ENCODE assay signal across 8 cellular contexts in the genomic region with DNA sequence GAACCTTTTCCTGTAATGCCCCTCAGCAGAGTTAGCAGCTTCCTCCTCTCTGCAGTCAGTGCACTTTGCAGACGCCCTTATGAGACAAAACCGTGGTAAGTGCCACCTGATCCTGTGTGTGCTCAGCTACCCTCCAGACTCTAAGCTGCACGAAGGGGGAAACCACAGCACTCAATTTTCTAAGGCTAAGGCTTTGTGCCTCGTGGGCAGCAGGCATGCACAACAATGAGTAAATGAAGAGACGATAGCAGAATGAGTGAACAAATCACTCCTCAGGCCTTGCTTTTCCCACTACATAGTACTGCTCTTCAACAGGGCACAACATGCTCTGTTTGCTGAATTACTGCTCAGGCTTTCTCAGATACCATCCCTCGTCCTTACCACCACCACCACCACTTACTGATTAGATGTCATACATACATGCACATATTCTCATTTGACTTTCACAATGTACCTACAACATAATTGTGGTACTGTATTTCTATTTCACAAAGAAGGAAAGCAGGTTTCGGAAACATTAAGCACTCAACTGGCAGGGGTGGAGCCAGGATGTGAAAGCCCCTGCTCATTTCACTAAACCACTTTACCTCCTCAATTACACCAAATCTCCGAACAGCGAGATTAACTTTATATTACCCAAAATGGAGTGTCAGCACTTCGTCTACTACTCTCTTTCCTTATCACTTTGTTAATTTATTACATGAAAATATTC.
DNase-seq lines count a peak whose midpoint lies in the region; ATAC-seq lines count a peak whose summit lies in the region.

No MANE protein-coding gene starts in this region.

- peak overlapping the region; percentile 98 for H3K27ac Mint-ChIP-seq in activated naive CD8-positive, alpha-beta T cell treated with anti-CD3 and anti-CD28 coated beads, Interleukin-2, amount 10 ng/mL, durations not matched to agents 7 days and 5 days

- H3K9me3 Mint-ChIP-seq in activated naive CD8-positive, alpha-beta T cell treated with anti-CD3 and anti-CD28 coated beads, Interleukin-2, amount 10 ng/mL, durations not matched to agents 7 days and 5 days = peaks cover 2% of the 10 kb centered on the region

- peaks cover 43% of the 10 kb centered on the region for H3K4me1 Mint-ChIP-seq in activated naive CD8-positive, alpha-beta T cell treated with anti-CD3 and anti-CD28 coated beads, Interleukin-2, amount 10 ng/mL, durations not matched to agents 7 days and 5 days

- POLR2A ChIA-PET in activated naive CD8-positive, alpha-beta T cell treated with anti-CD3 and anti-CD28 coated beads, Interleukin-2, amount 10 ng/mL, durations not matched to agents 7 days and 5 days (lab: Charles Lee) = interaction anchor here (0.6 to 3.0 kb wide), 6 partner anchors 13 to 536 kb away, joined by 3 to 30 read pairs (median 8); partner anchors contain the start of genes GLCCI1 and UMAD1

- peaks cover 8% of the 10 kb centered on the region for H3K36me3 Mint-ChIP-seq in activated naive CD8-positive, alpha-beta T cell treated with anti-CD3 and anti-CD28 coated beads, Interleukin-2, amount 10 ng/mL, durations not matched to agents 7 days and 5 days

- DNase-seq in stimulated activated CD4-positive, alpha-beta T cell treated with anti-CD3 and anti-CD28 coated beads, Interleukin-12 subunit alpha, Interleukin-12 subunit beta, amount 100 ng/mL, for 24 hours (ENCODE audit: low read depth in 2 of 2) = peak; percentile 13 to 41
- no peak for DNase-seq in stimulated activated CD4-positive, alpha-beta T cell treated with anti-CD3 and anti-CD28 coated beads, Interleukin-12 subunit alpha, Interleukin-12 subunit beta, amount 100 ng/mL, for 4 hours
- DNase-seq in RPMI8226 = peak; percentile 75
- DNase-seq in activated naive CD8-positive, alpha-beta T cell treated with anti-CD3 and anti-CD28 coated beads, Interleukin-2, amount 10 ng/mL, durations not matched to agents 7 days and 5 days = no peak
- peak; percentile 71 for DNase-seq in stimulated activated CD4-positive, alpha-beta T cell treated with anti-CD3 and anti-CD28 coated beads, Interleukin-15, amount 100 ng/mL, for 24 hours
- DNase-seq in posterior vena cava (ENCODE audit: low spot score) = no peak
- DNase-seq in OCI-M2 (lab: John Stamatoyannopoulos, UW; ENCODE audit: unreplicated experiment) = no peak

- H3K4me3 Mint-ChIP-seq in activated naive CD8-positive, alpha-beta T cell treated with anti-CD3 and anti-CD28 coated beads, Interleukin-2, amount 10 ng/mL, durations not matched to agents 7 days and 5 days = peak overlapping the region; percentile 68

- peak; percentile 63 for ATAC-seq in HG03103 (IDR thresholded peaks at IDR 0.05; ENCODE audit: low read depth, unreplicated experiment)
- ATAC-seq in activated naive CD8-positive, alpha-beta T cell treated with anti-CD3 and anti-CD28 coated beads, Interleukin-2, amount 10 ng/mL, durations not matched to agents 7 days and 5 days (ENCODE audit: low read depth) = peak; percentile 97

- intact Hi-C loops in posterior vena cava (cut with DNase I) = no loop called here

- H3K27me3 Mint-ChIP-seq in activated naive CD8-positive, alpha-beta T cell treated with anti-CD3 and anti-CD28 coated beads, Interleukin-2, amount 10 ng/mL, durations not matched to agents 7 days and 5 days = no peaks in the 10 kb centered on the region

Comparison
In these comparisons a context has a peak if more than half of its experiments do, and no peak if none do; other contexts are left out.
1. DNase-seq: peak in stimulated activated CD4-positive, alpha-beta T cell treated with anti-CD3 and anti-CD28 coated beads, Interleukin-12 subunit alpha, Interleukin-12 subunit beta, amount 100 ng/mL, for 24 hours (2 of 2), RPMI8226 (single experiment) and stimulated activated CD4-positive, alpha-beta T cell treated with anti-CD3 and anti-CD28 coated beads, Interleukin-15, amount 100 ng/mL, for 24 hours (single experiment); none in stimulated activated CD4-positive, alpha-beta T cell treated with anti-CD3 and anti-CD28 coated beads, Interleukin-12 subunit alpha, Interleukin-12 subunit beta, amount 100 ng/mL, for 4 hours (single experiment), activated naive CD8-positive, alpha-beta T cell treated with anti-CD3 and anti-CD28 coated beads, Interleukin-2, amount 10 ng/mL, durations not matched to agents 7 days and 5 days (single experiment), posterior vena cava (single experiment) and OCI-M2 (single experiment).